17 cellular contexts compared by ENCODE assay signal in genomic region chr3:166284994-166285393, GRCh38.
DNase-seq lines count a peak whose midpoint lies in the region; ATAC-seq and TF ChIP-seq lines count a peak whose summit lies in the region.
"Had no signal": no experiment of that assay in that cellular context is flagged by ENCODE, and none has a peak within 500 bp of the region (broad histone marks: within the 10 kb centered on the region; RNA-seq: fewer than 3 reads in every experiment).

No MANE protein-coding gene starts in this region.

- H3K4me2 ChIP-seq in mesenchymal stem cell (ENCODE audit: low read length, poor library complexity, severe bottlenecking): no peak overlapping the region
- H3K4me2 ChIP-seq: neural progenitor cell had no signal

- H3K27ac ChIP-seq in HL-60 (replicated peaks) (peak overlapping the region; percentile 35), brain microvascular endothelial cell (no peak overlapping the region), mesenchymal stem cell (ENCODE audit: low read length, poor library complexity, severe bottlenecking) (no peak overlapping the region)
- H3K27ac ChIP-seq: neural progenitor cell, SJSA1 had no signal

- H4K91ac ChIP-seq in mesenchymal stem cell (ENCODE audit: low read length): no peak overlapping the region

- peak overlapping the region in 1 of 2 experiments; percentile 25 for H2BK12ac ChIP-seq in mesenchymal stem cell (ENCODE audit: low read length in 2 of 2)

- no CpG with 5 or more reads among the region's 1 CpG for WGBS in mesenchymal stem cell

- no peak overlapping the region for H2AK5ac ChIP-seq in mesenchymal stem cell (ENCODE audit: low read length, severe bottlenecking)

- no peak overlapping the region for H4K8ac ChIP-seq in mesenchymal stem cell (ENCODE audit: low read length)

- no peaks in the 10 kb centered on the region for H3K27me3 ChIP-seq in HL-60 (ENCODE audit: insufficient read depth, poor library complexity, severe bottlenecking)
- H3K27me3 ChIP-seq in brain microvascular endothelial cell (replicated peaks): no peaks in the 10 kb centered on the region
- H3K27me3 ChIP-seq in mesenchymal stem cell (ENCODE audit: control insufficient read depth in 1 of 2, insufficient read depth in 1 of 2, low read length in 2 of 2): no peaks in the 10 kb centered on the region
- H3K27me3 ChIP-seq: BE2C, neural progenitor cell, SJSA1 had no signal

- no peaks in the 10 kb centered on the region for H3K4me1 ChIP-seq in mesenchymal stem cell (ENCODE audit: control insufficient read depth, insufficient read depth, low read depth, low read length)
- H3K4me1 ChIP-seq: BE2C, neural progenitor cell, SJSA1 had no signal

- no peaks in the 10 kb centered on the region for H3K36me3 ChIP-seq in brain microvascular endothelial cell (replicated peaks)
- no peaks in the 10 kb centered on the region for H3K36me3 ChIP-seq in mesenchymal stem cell (ENCODE audit: control insufficient read depth in 1 of 2, insufficient read depth in 2 of 2, low read depth in 1 of 2, low read length in 2 of 2)
- H3K36me3 ChIP-seq: BE2C, neural progenitor cell, SJSA1 had no signal

- DNase-seq in HL-60 (ENCODE audit: low read depth in 1 of 2, low spot score in 1 of 2) (peak; percentile 1 to 38), NOMO-1 treated with dmso at 0.1 percent for 144 hours (lab: John Stamatoyannopoulos, UW; ENCODE audit: unreplicated experiment) (peak; percentile 4), brain microvascular endothelial cell (peak; percentile 6), mesenchymal stem cell (peak; percentile 30), HuH-7.5 (ENCODE audit: low spot score) (no peak), GM19238 (ENCODE audit: insufficient read length, low spot score) (no peak)
- DNase-seq: activated CD4-positive, CD25-positive, alpha-beta regulatory T cell treated with anti-CD3 and anti-CD28 coated beads, Interleukin-2, amount 50 U/mL, for 72 hours; BE2C; central memory CD4-positive, alpha-beta T cell; hypothalamus; NCI-H1048; NCI-H2029; NCI-H510A treated with DMSO at 0.1 percent for 48 hours had no signal

- H3K9me3 ChIP-seq in mesenchymal stem cell (ENCODE audit: control insufficient read depth, low read length): no peaks in the 10 kb centered on the region
- H3K9me3 ChIP-seq: BE2C, SJSA1 had no signal

- H3K23ac ChIP-seq in mesenchymal stem cell (ENCODE audit: low read length in 2 of 2): no peak overlapping the region

- no peak overlapping the region for H2BK5ac ChIP-seq in mesenchymal stem cell (ENCODE audit: low read depth, low read length, poor library complexity, severe bottlenecking)

- H3K9ac ChIP-seq in mesenchymal stem cell (ENCODE audit: low read length): no peak overlapping the region
- H3K9ac ChIP-seq: neural progenitor cell had no signal

- H3K14ac ChIP-seq in mesenchymal stem cell (ENCODE audit: low read length in 2 of 2): no peak overlapping the region

- no peak for TF ChIP-seq CTCF in HL-60 (IDR thresholded peaks at IDR 0.05; ENCODE audit: insufficient read depth, low read length)
- TF ChIP-seq CTCF in brain microvascular endothelial cell (IDR thresholded peaks at IDR 0.05; ENCODE audit: low read depth, low read length, missing control alignments): no peak

- no peak overlapping the region for H3K4ac ChIP-seq in mesenchymal stem cell (ENCODE audit: low read depth in 1 of 2, low read length in 2 of 2)

- in situ Hi-C loops in brain microvascular endothelial cell (cut with HindIII; ENCODE audit: low pct_ligation_motif_present, low sequenced_read_pairs): no loop called here

- H2AFZ ChIP-seq in mesenchymal stem cell (ENCODE audit: low read depth, low read length): no peak overlapping the region
- H2AFZ ChIP-seq: neural progenitor cell had no signal

- H3K18ac ChIP-seq in mesenchymal stem cell (ENCODE audit: low read depth in 1 of 2, low read length in 2 of 2): no peak overlapping the region

- H3K4me3 ChIP-seq in HL-60 (replicated peaks; ENCODE audit: insufficient read depth, low read length) (no peak overlapping the region), brain microvascular endothelial cell (ENCODE audit: low read depth, low read length) (no peak overlapping the region), mesenchymal stem cell (ENCODE audit: insufficient read depth in 1 of 2, low read depth in 1 of 2, low read length in 2 of 2) (no peak overlapping the region)
- H3K4me3 ChIP-seq: neural progenitor cell, SJSA1 had no signal

- no peaks in the 10 kb centered on the region for H3K79me1 ChIP-seq in mesenchymal stem cell (replicated peaks; ENCODE audit: low read length, poor library complexity, severe bottlenecking)

- no peak overlapping the region for H2BK120ac ChIP-seq in mesenchymal stem cell (ENCODE audit: low read depth, low read length)

- H2BK15ac ChIP-seq in mesenchymal stem cell (ENCODE audit: low read depth, poor library complexity, severe bottlenecking): no peak overlapping the region

- ATAC-seq in HG02588 (IDR thresholded peaks at IDR 0.05; ENCODE audit: unreplicated experiment): no peak
- ATAC-seq: stimulated activated memory B cell treated with anti-CD40 and anti-IgM and Interleukin-4, amounts not matched to agents 10 μg/mL and 1 μg/mL and 100 μg/mL, for 72 hours had no signal

Comparison
In these comparisons a context has a peak if more than half of its experiments do, and no peak if none do; other contexts are left out.
1. DNase-seq: peak in HL-60 (2 of 2), NOMO-1 treated with dmso at 0.1 percent for 144 hours (single experiment), brain microvascular endothelial cell (single experiment) and mesenchymal stem cell (single experiment); none in HuH-7.5 (single experiment) and GM19238 (single experiment).